ENCODE assay signal across 9 cellular contexts in the genomic region with DNA sequence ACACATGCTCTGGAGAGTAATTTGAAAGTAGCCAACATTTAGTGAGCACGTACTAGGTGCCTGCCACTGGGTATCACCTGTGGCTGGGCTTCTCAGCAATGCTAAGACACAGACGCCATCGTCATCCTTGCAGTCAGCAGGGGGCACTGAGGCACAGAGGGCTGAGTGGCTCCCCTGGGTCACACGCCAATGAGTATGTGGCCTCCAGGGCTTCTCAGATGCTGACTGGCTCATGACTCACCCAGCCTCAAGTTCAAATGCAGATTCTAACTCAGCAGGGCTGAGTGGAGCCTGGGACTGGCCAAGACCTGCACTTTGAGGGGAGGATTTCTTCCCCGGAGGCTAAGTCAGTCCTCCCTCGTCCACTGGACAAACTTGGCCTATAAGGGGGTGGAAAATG.
DNase-seq lines count a peak whose midpoint lies in the region; ATAC-seq and TF ChIP-seq lines count a peak whose summit lies in the region.
"Had no signal": no experiment of that assay in that cellular context is flagged by ENCODE, and none has a peak within 500 bp of the region (broad histone marks: within the 10 kb centered on the region; RNA-seq: fewer than 3 reads in every experiment).

No MANE protein-coding gene starts in this region.

- TF ChIP-seq RAD21 in HCT116 (IDR thresholded peaks at IDR 0.05; ENCODE audit: low read depth), result peak; percentile 79

- TF ChIP-seq CTCF in HCT116 (IDR thresholded peaks at IDR 0.05 in 2 of 3, conservative IDR thresholded peaks at IDR 0.05 in 1 of 3; ENCODE audit: borderline replicate concordance in 1 of 3, insufficient read depth in 1 of 3, low read depth in 2 of 3, low read length in 2 of 3), result peak in 2 of 3 experiments; percentile 9 to 56; a peak in 1 of 6 replicates
- TF ChIP-seq CTCF in type B pancreatic cell (conservative IDR thresholded peaks at IDR 0.05), result no peak

- peaks cover 60% of the 10 kb centered on the region for H3K27me3 Mint-ChIP-seq in type B pancreatic cell

- no peaks in the 10 kb centered on the region for H4K20me1 ChIP-seq in HCT116 (ENCODE audit: insufficient read depth)

- peak overlapping the region; percentile 58 for H3K4me2 ChIP-seq in HCT116 (ENCODE audit: low read length)

- peaks cover 10 to 18% of the 10 kb centered on the region in 2 experiments for H3K4me1 ChIP-seq in HCT116 (ENCODE audit: control insufficient read depth in 1 of 2, insufficient read depth in 2 of 2, low read length in 2 of 2)

- H3K9ac ChIP-seq in HCT116 (ENCODE audit: low read length), result no peak overlapping the region

- H3K36me3 Mint-ChIP-seq in type B pancreatic cell, result no peaks in the 10 kb centered on the region

- no peaks in the 10 kb centered on the region for H3K9me2 ChIP-seq in HCT116 (ENCODE audit: insufficient read depth)

- H3K9me3 ChIP-seq in HCT116 (ENCODE audit: control insufficient read depth in 1 of 2, insufficient read depth in 1 of 2, low read depth in 1 of 2, low read length in 2 of 2), result no peaks in the 10 kb centered on the region
- H3K9me3 ChIP-seq: thoracic aorta had no signal

- no peaks in the 10 kb centered on the region for H3K9me3 Mint-ChIP-seq in type B pancreatic cell

- peaks cover 24% of the 10 kb centered on the region for H3K4me1 Mint-ChIP-seq in type B pancreatic cell (ENCODE audit: unreplicated experiment)

- ATAC-seq in HCT116, result peak; percentile 97
- peak; percentile 97 for ATAC-seq in esophagus mucosa
- ATAC-seq in HG03139 (IDR thresholded peaks at IDR 0.05; ENCODE audit: unreplicated experiment), result no peak

- H3K27ac Mint-ChIP-seq in type B pancreatic cell, result no peak overlapping the region

- H3K79me2 ChIP-seq in HCT116 (ENCODE audit: insufficient read depth, low read length), result no peaks in the 10 kb centered on the region

- CTCF ChIA-PET in HCT116 (lab: Charles Lee), result interaction anchor here (1.1 kb wide), 1 partner anchor 100 kb away, joined by 3 read pairs; no protein-coding TSS in a partner anchor

- no peak for TF ChIP-seq POLR2A in HCT116 (IDR thresholded peaks at IDR 0.05; ENCODE audit: borderline replicate concordance, extremely low read depth, insufficient read depth, insufficient read length)

- no TSS peak for BruUV-seq in HCT116 (replicated peaks; lab: Mats Ljungman, UMichigan)

- RAD21 ChIA-PET in HCT116 (lab: Charles Lee; ENCODE audit: low non-redundant PET in 1 of 2, low total read pairs in 2 of 2, uncharacterized antibody in 2 of 2, unreplicated experiment in 2 of 2), result interaction anchor here in 1 of 2 experiments (1.5 kb wide), 1 partner anchor 100 kb away, joined by 7 read pairs; no protein-coding TSS in a partner anchor

- POLR2A ChIA-PET in HCT116 (lab: Charles Lee), result interaction anchor here (0.7 kb wide), 1 partner anchor 126 kb away, joined by 3 read pairs; a partner anchor contains a TSS

- H3K36me3 ChIP-seq in HCT116 (ENCODE audit: control insufficient read depth in 1 of 2, insufficient read depth in 2 of 2, low read length in 2 of 2), result no peaks in the 10 kb centered on the region
- H3K36me3 ChIP-seq: thoracic aorta had no signal

- H3K27me3 ChIP-seq in HCT116 (ENCODE audit: insufficient read depth, low read length), result peaks cover 20% of the 10 kb centered on the region; the same call in 1 of the 2 replicates

- no peak overlapping the region for H3K4me3 Mint-ChIP-seq in type B pancreatic cell

- peak overlapping the region; percentile 5; the same call in 1 of the 2 replicates for H3K27ac ChIP-seq in HCT116 (ENCODE audit: low read depth, low read length)
- H3K27ac ChIP-seq: thoracic aorta had no signal

- DNase-seq in HCT116 (ENCODE audit: low read depth, low spot score) (peak; percentile 75), SW480 (ENCODE audit: low spot score) (peak; percentile 36), NCI-H510A (lab: John Stamatoyannopoulos, UW) (no peak), type B pancreatic cell (ENCODE audit: extremely low spot score, unreplicated experiment) (no peak)
- DNase-seq in stimulated activated CD4-positive, alpha-beta T cell treated with anti-CD3 and anti-CD28 coated beads, Interleukin-4, amount 100 ng/mL, for 24 hours, result peak; percentile 67
- DNase-seq: NCI-H1436 had no signal

- H2AFZ ChIP-seq in HCT116 (ENCODE audit: low read depth, low read length, poor library complexity, severe bottlenecking), result peak overlapping the region; percentile 54

- intact Hi-C loops in HCT116 (cut with micrococcal nuclease), result loop anchor here (10.0 kb wide), 1 partner anchor 93 kb away; no protein-coding TSS in a partner anchor

- no peak overlapping the region for H3K4me3 ChIP-seq in HCT116 (replicated peaks in 1 of 2; ENCODE audit: low read depth in 1 of 2, low read length in 2 of 2)
- H3K4me3 ChIP-seq: thoracic aorta had no signal

TF ChIP-seq in HCT116, 20 proteins besides CTCF, POLR2A, EP300 and RAD21:
- TF ChIP-seq CBX3 (IDR thresholded peaks at IDR 0.05; ENCODE audit: low read depth), result peak; percentile 79
- TF ChIP-seq CEBPB (IDR thresholded peaks at IDR 0.05; ENCODE audit: low read depth), result no peak
- no peak for TF ChIP-seq TCF7L2 (IDR thresholded peaks at IDR 0.05; ENCODE audit: borderline replicate concordance, extremely low read depth, insufficient read depth, insufficient read length)
- peak; percentile 90 for TF ChIP-seq FOSL1 (IDR thresholded peaks at IDR 0.05; ENCODE audit: low read depth)
- TF ChIP-seq EGR1 (IDR thresholded peaks at IDR 0.05; ENCODE audit: low read depth), result no peak
- peak; percentile 82 for TF ChIP-seq JUND (IDR thresholded peaks at IDR 0.05)
- TF ChIP-seq SIN3A (IDR thresholded peaks at IDR 0.05; ENCODE audit: low read depth), result no peak
- TF ChIP-seq, protein P1, sequence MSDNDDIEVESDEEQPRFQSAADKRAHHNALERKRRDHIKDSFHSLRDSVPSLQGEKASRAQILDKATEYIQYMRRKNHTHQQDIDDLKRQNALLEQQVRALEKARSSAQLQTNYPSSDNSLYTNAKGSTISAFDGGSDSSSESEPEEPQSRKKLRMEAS (IDR thresholded peaks at IDR 0.05), result peak; percentile 62
- TF ChIP-seq SRF (IDR thresholded peaks at IDR 0.05; ENCODE audit: low read depth), result 0 out of 2 replicates have a peak, but pooled peaks have one; percentile 36
- no peak for TF ChIP-seq ZFX (IDR thresholded peaks at IDR 0.05)
- no peak for TF ChIP-seq EZH2 (IDR thresholded peaks at IDR 0.05)
- TF ChIP-seq, protein P2, sequence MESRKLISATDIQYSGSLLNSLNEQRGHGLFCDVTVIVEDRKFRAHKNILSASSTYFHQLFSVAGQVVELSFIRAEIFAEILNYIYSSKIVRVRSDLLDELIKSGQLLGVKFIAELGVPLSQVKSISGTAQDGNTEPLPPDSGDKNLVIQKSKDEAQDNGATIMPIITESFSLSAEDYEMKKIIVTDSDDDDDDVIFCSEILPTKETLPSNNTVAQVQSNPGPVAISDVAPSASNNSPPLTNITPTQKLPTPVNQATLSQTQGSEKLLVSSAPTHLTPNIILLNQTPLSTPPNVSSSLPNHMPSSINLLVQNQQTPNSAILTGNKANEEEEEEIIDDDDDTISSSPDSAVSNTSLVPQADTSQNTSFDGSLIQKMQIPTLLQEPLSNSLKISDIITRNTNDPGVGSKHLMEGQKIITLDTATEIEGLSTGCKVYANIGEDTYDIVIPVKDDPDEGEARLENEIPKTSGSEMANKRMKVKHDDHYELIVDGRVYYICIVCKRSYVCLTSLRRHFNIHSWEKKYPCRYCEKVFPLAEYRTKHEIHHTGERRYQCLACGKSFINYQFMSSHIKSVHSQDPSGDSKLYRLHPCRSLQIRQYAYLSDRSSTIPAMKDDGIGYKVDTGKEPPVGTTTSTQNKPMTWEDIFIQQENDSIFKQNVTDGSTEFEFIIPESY (IDR thresholded peaks at IDR 0.05; ENCODE audit: extremely low read depth, insufficient replicate concordance, low read length), result no peak
- no peak for TF ChIP-seq ZNF274 (IDR thresholded peaks at IDR 0.05; ENCODE audit: low read depth, low read length)
- TF ChIP-seq, protein P3, sequence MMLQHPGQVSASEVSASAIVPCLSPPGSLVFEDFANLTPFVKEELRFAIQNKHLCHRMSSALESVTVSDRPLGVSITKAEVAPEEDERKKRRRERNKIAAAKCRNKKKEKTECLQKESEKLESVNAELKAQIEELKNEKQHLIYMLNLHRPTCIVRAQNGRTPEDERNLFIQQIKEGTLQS (IDR thresholded peaks at IDR 0.05), result no peak
- no peak for TF ChIP-seq EZH2phosphoT487 (IDR thresholded peaks at IDR 0.05; ENCODE audit: borderline replicate concordance)
- TF ChIP-seq, protein P4, sequence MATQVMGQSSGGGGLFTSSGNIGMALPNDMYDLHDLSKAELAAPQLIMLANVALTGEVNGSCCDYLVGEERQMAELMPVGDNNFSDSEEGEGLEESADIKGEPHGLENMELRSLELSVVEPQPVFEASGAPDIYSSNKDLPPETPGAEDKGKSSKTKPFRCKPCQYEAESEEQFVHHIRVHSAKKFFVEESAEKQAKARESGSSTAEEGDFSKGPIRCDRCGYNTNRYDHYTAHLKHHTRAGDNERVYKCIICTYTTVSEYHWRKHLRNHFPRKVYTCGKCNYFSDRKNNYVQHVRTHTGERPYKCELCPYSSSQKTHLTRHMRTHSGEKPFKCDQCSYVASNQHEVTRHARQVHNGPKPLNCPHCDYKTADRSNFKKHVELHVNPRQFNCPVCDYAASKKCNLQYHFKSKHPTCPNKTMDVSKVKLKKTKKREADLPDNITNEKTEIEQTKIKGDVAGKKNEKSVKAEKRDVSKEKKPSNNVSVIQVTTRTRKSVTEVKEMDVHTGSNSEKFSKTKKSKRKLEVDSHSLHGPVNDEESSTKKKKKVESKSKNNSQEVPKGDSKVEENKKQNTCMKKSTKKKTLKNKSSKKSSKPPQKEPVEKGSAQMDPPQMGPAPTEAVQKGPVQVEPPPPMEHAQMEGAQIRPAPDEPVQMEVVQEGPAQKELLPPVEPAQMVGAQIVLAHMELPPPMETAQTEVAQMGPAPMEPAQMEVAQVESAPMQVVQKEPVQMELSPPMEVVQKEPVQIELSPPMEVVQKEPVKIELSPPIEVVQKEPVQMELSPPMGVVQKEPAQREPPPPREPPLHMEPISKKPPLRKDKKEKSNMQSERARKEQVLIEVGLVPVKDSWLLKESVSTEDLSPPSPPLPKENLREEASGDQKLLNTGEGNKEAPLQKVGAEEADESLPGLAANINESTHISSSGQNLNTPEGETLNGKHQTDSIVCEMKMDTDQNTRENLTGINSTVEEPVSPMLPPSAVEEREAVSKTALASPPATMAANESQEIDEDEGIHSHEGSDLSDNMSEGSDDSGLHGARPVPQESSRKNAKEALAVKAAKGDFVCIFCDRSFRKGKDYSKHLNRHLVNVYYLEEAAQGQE (IDR thresholded peaks at IDR 0.05; ENCODE audit: low read depth), result no peak
- TF ChIP-seq POLR2AphosphoS5 (IDR thresholded peaks at IDR 0.05; ENCODE audit: low read depth, low read length), result no peak
- peak; percentile 64 for TF ChIP-seq SP1 (IDR thresholded peaks at IDR 0.05; ENCODE audit: low read depth)
- TF ChIP-seq YY1 (IDR thresholded peaks at IDR 0.05; ENCODE audit: extremely low read depth, insufficient replicate concordance, low read depth, low read length), result no peak
- no peak for TF ChIP-seq ELF1 (IDR thresholded peaks at IDR 0.05; ENCODE audit: borderline replicate concordance, low read depth)
TF ChIP-seq in HCT116: peak in this region for 6.

Comparison
In these comparisons a context has a peak if more than half of its experiments do, and no peak if none do; other contexts are left out.
1. DNase-seq: peak in HCT116 (single experiment), SW480 (single experiment) and stimulated activated CD4-positive, alpha-beta T cell treated with anti-CD3 and anti-CD28 coated beads, Interleukin-4, amount 100 ng/mL, for 24 hours (single experiment); none in NCI-H510A (single experiment) and type B pancreatic cell (single experiment).